ENCODE assay signal across 1 cellular context in the genomic region with DNA sequence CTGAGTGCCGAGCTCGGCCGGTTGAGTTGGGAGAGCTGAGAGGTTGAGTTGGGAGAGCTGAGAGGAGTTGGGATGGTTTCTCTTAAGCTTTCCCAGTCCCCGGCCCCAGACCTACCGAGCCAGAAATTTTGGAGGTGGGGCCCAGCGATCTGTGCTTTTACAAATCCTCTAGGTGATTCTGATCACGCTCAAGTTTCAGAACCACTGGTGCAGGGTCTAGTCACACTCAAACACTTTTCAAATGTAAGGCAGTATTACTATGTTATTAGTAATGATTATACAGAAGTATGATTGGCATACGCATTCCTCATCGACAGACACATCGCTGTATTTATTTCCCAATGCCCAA.
TF ChIP-seq lines count a peak whose summit lies in the region.

No MANE protein-coding gene starts in this region.

TF ChIP-seq in WTC11, 78 proteins besides CTCF, POLR2A, EP300 and RAD21 (continued from another document):
- TF ChIP-seq NFYB (CRISPR knock-in tag; conservative IDR thresholded peaks at IDR 0.05; ENCODE audit: low read depth) (no peak), TCF7 (CRISPR knock-in tag; IDR thresholded peaks at IDR 0.05; ENCODE audit: low read depth) (no peak), JUN (CRISPR knock-in tag; IDR thresholded peaks at IDR 0.05) (no peak), GABPB1 (CRISPR knock-in tag; IDR thresholded peaks at IDR 0.05) (no peak), ZNF317 (CRISPR knock-in tag; IDR thresholded peaks at IDR 0.05; ENCODE audit: borderline replicate concordance, low read depth) (no peak)
- TF ChIP-seq, protein P1, sequence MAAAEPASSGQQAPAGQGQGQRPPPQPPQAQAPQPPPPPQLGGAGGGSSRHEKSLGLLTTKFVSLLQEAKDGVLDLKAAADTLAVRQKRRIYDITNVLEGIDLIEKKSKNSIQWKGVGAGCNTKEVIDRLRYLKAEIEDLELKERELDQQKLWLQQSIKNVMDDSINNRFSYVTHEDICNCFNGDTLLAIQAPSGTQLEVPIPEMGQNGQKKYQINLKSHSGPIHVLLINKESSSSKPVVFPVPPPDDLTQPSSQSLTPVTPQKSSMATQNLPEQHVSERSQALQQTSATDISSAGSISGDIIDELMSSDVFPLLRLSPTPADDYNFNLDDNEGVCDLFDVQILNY (CRISPR knock-in tag; IDR thresholded peaks at IDR 0.05): no peak
- TF ChIP-seq, protein P2, sequence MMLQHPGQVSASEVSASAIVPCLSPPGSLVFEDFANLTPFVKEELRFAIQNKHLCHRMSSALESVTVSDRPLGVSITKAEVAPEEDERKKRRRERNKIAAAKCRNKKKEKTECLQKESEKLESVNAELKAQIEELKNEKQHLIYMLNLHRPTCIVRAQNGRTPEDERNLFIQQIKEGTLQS (CRISPR knock-in tag; conservative IDR thresholded peaks at IDR 0.05): no peak
- TF ChIP-seq, protein P3, sequence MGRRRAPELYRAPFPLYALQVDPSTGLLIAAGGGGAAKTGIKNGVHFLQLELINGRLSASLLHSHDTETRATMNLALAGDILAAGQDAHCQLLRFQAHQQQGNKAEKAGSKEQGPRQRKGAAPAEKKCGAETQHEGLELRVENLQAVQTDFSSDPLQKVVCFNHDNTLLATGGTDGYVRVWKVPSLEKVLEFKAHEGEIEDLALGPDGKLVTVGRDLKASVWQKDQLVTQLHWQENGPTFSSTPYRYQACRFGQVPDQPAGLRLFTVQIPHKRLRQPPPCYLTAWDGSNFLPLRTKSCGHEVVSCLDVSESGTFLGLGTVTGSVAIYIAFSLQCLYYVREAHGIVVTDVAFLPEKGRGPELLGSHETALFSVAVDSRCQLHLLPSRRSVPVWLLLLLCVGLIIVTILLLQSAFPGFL (CRISPR knock-in tag; IDR thresholded peaks at IDR 0.05; ENCODE audit: borderline replicate concordance): no peak
